Comparison of ENCODE assay signal across 22 cellular contexts in genomic region chr5:40078907-40079575, GRCh38.
"Had no signal": no experiment of that assay in that cellular context is flagged by ENCODE, and none has a peak within 500 bp of the region (broad histone marks: within the 10 kb centered on the region; RNA-seq: fewer than 3 reads in every experiment).

No MANE protein-coding gene starts in this region.

- H3K27ac Mint-ChIP-seq: activated B cell treated with CpG ODN at 0.5 μM for 24 hours; activated CD4-positive, alpha-beta memory T cell treated with anti-CD3 and anti-CD28 coated beads for 36 hours; activated naive CD4-positive, alpha-beta T cell treated with anti-CD3 and anti-CD28 coated beads for 36 hours; activated T-helper 17 cell treated with anti-CD3 and anti-CD28 coated beads, Interleukin-2, amount 50 U/mL, for 72 hours; brain; endodermal cell; memory B cell; T-helper 1 cell treated with Interleukin-12 subunit alpha and Interleukin-12 subunit beta and Interleukin-4 antibody, amounts not matched to agents 30 μg/mL and 1 μg/mL, for 36 hours had no signal

- H3K27me3 ChIP-seq: colonic mucosa, tibial artery, uterus had no signal

- ATAC-seq: activated T-helper 17 cell treated with anti-CD3 and anti-CD28 coated beads, Interleukin-2, amount 50 U/mL, for 72 hours; mucosa of descending colon had no signal

- H3K4me3 ChIP-seq: colonic mucosa, left ventricle myocardium inferior, mucosa of descending colon, prostate gland, tibial artery, uterus had no signal

- H3K4me1 ChIP-seq: colonic mucosa, left ventricle myocardium inferior, prostate gland, tibial artery, uterus had no signal

- H3K27ac ChIP-seq: colonic mucosa, left ventricle myocardium inferior, prostate gland, tibial artery, uterus had no signal

- H3K9me3 ChIP-seq: colonic mucosa, mucosa of descending colon, prostate gland, tibial artery, uterus had no signal

- H3K9me3 Mint-ChIP-seq: activated B cell treated with CpG ODN at 0.5 μM for 24 hours; activated CD4-positive, alpha-beta memory T cell treated with anti-CD3 and anti-CD28 coated beads for 36 hours; activated naive CD4-positive, alpha-beta T cell treated with anti-CD3 and anti-CD28 coated beads for 36 hours; activated T-helper 17 cell treated with anti-CD3 and anti-CD28 coated beads, Interleukin-2, amount 50 U/mL, for 72 hours; memory B cell had no signal

- H3K36me3 ChIP-seq: colonic mucosa, left ventricle myocardium inferior, prostate gland, tibial artery, uterus had no signal

- H3K4me1 Mint-ChIP-seq: activated B cell treated with CpG ODN at 0.5 μM for 24 hours; activated T-helper 17 cell treated with anti-CD3 and anti-CD28 coated beads, Interleukin-2, amount 50 U/mL, for 72 hours; brain; endodermal cell; memory B cell; naive B cell; neural crest cell had no signal

- H3K36me3 Mint-ChIP-seq: activated CD4-positive, alpha-beta memory T cell treated with anti-CD3 and anti-CD28 coated beads for 36 hours; brain; memory B cell; naive B cell had no signal

- DNase-seq: activated B cell treated with CpG ODN at 0.5 μM for 24 hours; activated CD4-positive, alpha-beta memory T cell treated with anti-CD3 and anti-CD28 coated beads for 36 hours; activated CD4-positive, alpha-beta T cell treated with anti-CD3 and anti-CD28 coated beads for 4 hours; activated naive CD4-positive, alpha-beta T cell treated with anti-CD3 and anti-CD28 coated beads for 36 hours; activated T-cell treated with anti-CD3 and anti-CD28 coated beads, Interleukin-2, amount 50 U/mL, for 1 hour; central memory CD4-positive, alpha-beta T cell; colonic mucosa; endodermal cell; head of caudate nucleus; left ventricle myocardium inferior; mucosa of descending colon; naive B cell; stimulated activated CD4-positive, alpha-beta T cell treated with anti-CD3 and anti-CD28 coated beads, Interleukin-2, amount 100 ng/mL, for 24 hours; stimulated activated naive CD4-positive, alpha-beta T cell treated with Interleukin-2 at 50 U/mL for 16 hours; tibial artery; uterus had no signal

- H3K4me3 Mint-ChIP-seq: activated B cell treated with CpG ODN at 0.5 μM for 24 hours; activated CD4-positive, alpha-beta memory T cell treated with anti-CD3 and anti-CD28 coated beads for 36 hours; activated naive CD4-positive, alpha-beta T cell treated with anti-CD3 and anti-CD28 coated beads for 36 hours; activated T-helper 17 cell treated with anti-CD3 and anti-CD28 coated beads, Interleukin-2, amount 50 U/mL, for 72 hours; brain; endodermal cell; memory B cell; naive B cell; neural crest cell; T-helper 1 cell treated with Interleukin-12 subunit alpha and Interleukin-12 subunit beta and Interleukin-4 antibody, amounts not matched to agents 30 μg/mL and 1 μg/mL, for 36 hours had no signal

- H3K27me3 Mint-ChIP-seq: activated CD4-positive, alpha-beta memory T cell treated with anti-CD3 and anti-CD28 coated beads for 36 hours; activated T-helper 17 cell treated with anti-CD3 and anti-CD28 coated beads, Interleukin-2, amount 50 U/mL, for 72 hours; brain; memory B cell had no signal
